34 cellular contexts compared by ENCODE assay signal in the genomic region with DNA sequence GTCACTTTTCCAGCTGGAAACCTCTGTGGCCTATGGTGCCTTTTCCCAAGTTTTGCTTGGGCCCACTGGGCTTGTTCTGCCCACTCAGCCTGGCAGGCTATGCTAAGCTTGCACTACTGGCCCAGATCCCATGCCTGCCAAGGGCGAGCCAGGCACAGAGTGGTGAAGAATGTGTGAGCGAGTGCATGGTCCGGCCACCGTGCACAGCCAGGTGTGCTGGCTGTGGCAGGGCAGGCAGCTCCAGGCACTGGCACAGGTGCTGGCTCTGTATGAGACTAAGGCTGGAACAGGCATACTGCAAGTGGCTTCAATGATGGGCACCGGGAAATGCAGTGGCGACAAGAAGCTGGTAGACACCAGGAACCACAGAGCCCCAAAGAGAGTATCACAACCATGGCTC. TPM values are rescaled to one million over a fixed set of nuclear protein-coding genes. Genes with fewer than 3 reads are reported as not detected.
"Had no signal": no experiment of that assay in that cellular context is flagged by ENCODE, and none has a peak within 500 bp of the region (broad histone marks: within the 10 kb centered on the region; RNA-seq: fewer than 3 reads in every experiment).

No MANE protein-coding gene starts in this region.

- H3K9me3 ChIP-seq: adrenal gland, ascending aorta, body of pancreas, breast epithelium had no signal

- H3K27ac ChIP-seq: adrenal gland, ascending aorta, body of pancreas, brain microvascular endothelial cell, breast epithelium, cardiac muscle cell had no signal

- DNase-seq: activated effector memory CD4-positive, alpha-beta T cell treated with anti-CD3 and anti-CD28 coated beads, Interleukin-2, amount 50 U/mL, for 16 hours; activated effector memory CD4-positive, alpha-beta T cell treated with Interleukin-2 at 50 U/mL for 16 hours; activated gamma-delta T cell; activated gamma-delta T cell treated with Interleukin-2 at 50 U/mL for 16 hours; activated naive CD4-positive, alpha-beta T cell; activated naive CD4-positive, alpha-beta T cell treated with anti-CD3 and anti-CD28 coated beads for 36 hours; activated naive CD4-positive, alpha-beta T cell treated with anti-CD3 and anti-CD28 coated beads, Interleukin-2, amount 10 ng/mL, durations not matched to agents 7 days and 5 days; activated naive CD4-positive, alpha-beta T cell treated with anti-CD3 and anti-CD28 coated beads, Interleukin-2, amount 50 U/mL, for 16 hours; activated naive CD4-positive, alpha-beta T cell treated with Interleukin-2 at 50 U/mL for 16 hours; activated naive CD8-positive, alpha-beta T cell treated with anti-CD3 and anti-CD28 coated beads for 36 hours; activated naive CD8-positive, alpha-beta T cell treated with anti-CD3 and anti-CD28 coated beads, Interleukin-2, amount 10 ng/mL, durations not matched to agents 7 days and 5 days; activated naive CD8-positive, alpha-beta T cell treated with anti-CD3 and anti-CD28 coated beads, Interleukin-2, amount 50 U/mL, for 24 hours; activated T-cell treated with anti-CD3 and anti-CD28 coated beads, Interleukin-2, amount 50 U/mL, for 1 hour; activated T-cell treated with anti-CD3 and anti-CD28 coated beads, Interleukin-2, amount 50 U/mL, for 24 hours; activated T-cell treated with anti-CD3 and anti-CD28 coated beads, Interleukin-2, amount 50 U/mL, for 4 hours; activated T-cell treated with anti-CD3 and anti-CD28 coated beads, Interleukin-2, amount 50 U/mL, for 48 hours; activated T-cell treated with anti-CD3 and anti-CD28 coated beads, Interleukin-2, amount 50 U/mL, for 72 hours; adrenal gland; amniotic stem cell; amygdala; anterior cingulate cortex; aorta; body of pancreas; brain microvascular endothelial cell; caudate nucleus; central memory CD4-positive, alpha-beta T cell; cerebellar nuclear complex had no signal

- H3K4me1 ChIP-seq: adrenal gland, ascending aorta, body of pancreas, breast epithelium had no signal

- ATAC-seq: activated naive CD4-positive, alpha-beta T cell treated with anti-CD3 and anti-CD28 coated beads, Interleukin-2, amount 50 U/mL, for 72 hours; activated naive CD8-positive, alpha-beta T cell treated with anti-CD3 and anti-CD28 coated beads, Interleukin-2, amount 50 U/mL, for 24 hours; activated T-cell treated with anti-CD3 and anti-CD28 coated beads, Interleukin-2, amount 50 U/mL, for 4 hours; activated T-cell treated with anti-CD3 and anti-CD28 coated beads, Interleukin-2, amount 50 U/mL, for 72 hours; activated T-helper 17 cell treated with anti-CD3 and anti-CD28 coated beads, Interleukin-2, amount 50 U/mL, for 72 hours; body of pancreas had no signal

- H3K4me3 ChIP-seq: adrenal gland, ascending aorta, body of pancreas, breast epithelium, cardiac muscle cell had no signal

- H3K36me3 ChIP-seq: adrenal gland, ascending aorta, brain microvascular endothelial cell, breast epithelium, cardiac muscle cell had no signal

- H3K27me3 ChIP-seq: adrenal gland, ascending aorta, body of pancreas, brain microvascular endothelial cell, breast epithelium, cardiac muscle cell had no signal

RNA-seq across cellular contexts. Expression of gene MAB21L1, which starts 50.1 kb away (rescaled TPM):
- total RNA-seq: activated naive CD4-positive, alpha-beta T cell treated with anti-CD3 and anti-CD28 coated beads for 36 hours; activated naive CD4-positive, alpha-beta T cell treated with anti-CD3 and anti-CD28 coated beads, Interleukin-2, amount 50 U/mL, for 72 hours; activated T-cell treated with anti-CD3 and anti-CD28 coated beads, Interleukin-2, amount 50 U/mL, for 4 hours; activated T-cell treated with anti-CD3 and anti-CD28 coated beads, Interleukin-2, amount 50 U/mL, for 72 hours; activated T-helper 1 cell treated with anti-CD3 and anti-CD28 coated beads, Interleukin-12 subunit alpha, Interleukin-12 subunit beta, Interleukin-2, Interleukin-4 antibody, amounts not matched to agents 30 ng/mL and 10 ng/mL and 1 ng/mL, durations not matched to agents 14 hours and 24 hours and 36 hours; activated T-helper 17 cell treated with anti-CD3 and anti-CD28 coated beads, Interleukin-2, amount 50 U/mL, for 72 hours; ascending aorta; bronchial epithelial cell had no signal
